8 cellular contexts compared by ENCODE assay signal in the genomic region with DNA sequence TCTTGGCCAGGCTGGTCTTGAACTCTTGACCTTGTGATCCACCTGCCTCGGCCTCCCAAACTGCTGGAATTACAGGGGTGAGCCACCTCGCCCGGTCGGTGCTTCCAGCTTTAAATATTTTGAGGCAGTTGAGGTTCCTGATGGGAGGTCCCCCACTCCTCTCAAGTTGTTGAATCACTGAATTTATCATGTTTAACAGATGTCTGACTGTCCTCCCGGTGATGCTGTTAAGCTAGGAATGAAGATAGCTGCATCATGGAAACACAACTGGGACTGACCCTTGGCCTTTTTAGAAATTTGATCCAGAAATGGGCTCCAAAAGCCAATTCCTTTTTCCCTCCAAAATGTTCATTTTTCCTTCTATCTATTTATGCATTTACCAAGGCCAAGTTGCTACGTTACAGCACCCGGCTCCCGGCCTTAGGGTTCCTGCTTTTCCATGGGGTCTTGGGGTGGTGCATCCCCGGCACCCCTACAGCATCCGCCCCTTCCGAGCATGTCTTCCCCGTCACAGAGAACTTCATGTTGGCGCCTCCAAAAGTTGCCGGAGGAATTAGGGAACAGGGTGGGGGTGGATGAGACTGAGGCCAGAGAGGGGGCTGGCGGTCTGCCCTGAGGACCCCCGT. TPM values are rescaled to one million over a fixed set of nuclear protein-coding genes. Genes with fewer than 3 reads are reported as not detected.
A peak's percentile ranks its signal among the peaks of the same experiment; 100 is the strongest.
DNase-seq lines count a peak whose midpoint lies in the region; ATAC-seq and TF ChIP-seq lines count a peak whose summit lies in the region.

No MANE protein-coding gene starts in this region.

- ATAC-seq in stimulated activated naive CD8-positive, alpha-beta T cell treated with anti-CD3 and anti-CD28 coated beads, Interleukin-15, amount 100 ng/mL, for 72 hours = peak; percentile 49
- ATAC-seq in HG03196 (IDR thresholded peaks at IDR 0.05; ENCODE audit: unreplicated experiment) (no peak), GM18870 (IDR thresholded peaks at IDR 0.05; ENCODE audit: unreplicated experiment) (no peak)

- no peak for DNase-seq in T-helper 2 cell treated with Interferon-gamma antibody and Interleukin-4, amounts not matched to agents 5 μg/mL and 100 μg/mL, for 36 hours (ENCODE audit: low spot score)
- no peak for DNase-seq in T-helper 2 cell
- DNase-seq in SJCRH30 = no peak
- DNase-seq in fibroblast of pulmonary artery (ENCODE audit: low read depth) = no peak
- no peak for DNase-seq in stimulated activated naive CD8-positive, alpha-beta T cell treated with anti-CD3 and anti-CD28 coated beads, Interleukin-15, amount 100 ng/mL, for 72 hours
- DNase-seq in NCI-H69 (lab: John Stamatoyannopoulos, UW) = no peak

- TF ChIP-seq CTCF in fibroblast of pulmonary artery (IDR thresholded peaks at IDR 0.05; ENCODE audit: low read length, missing control alignments) = no peak

- H3K36me3 Mint-ChIP-seq in T-helper 2 cell treated with Interferon-gamma antibody and Interleukin-4, amounts not matched to agents 5 μg/mL and 100 μg/mL, for 36 hours (ENCODE audit: low read depth) = peaks cover 5% of the 10 kb centered on the region

- peaks cover 4% of the 10 kb centered on the region for H3K27me3 Mint-ChIP-seq in T-helper 2 cell treated with Interferon-gamma antibody and Interleukin-4, amounts not matched to agents 5 μg/mL and 100 μg/mL, for 36 hours (ENCODE audit: low read depth)
- H3K27me3 Mint-ChIP-seq in stimulated activated naive CD8-positive, alpha-beta T cell treated with anti-CD3 and anti-CD28 coated beads, Interleukin-15, amount 100 ng/mL, for 72 hours = no peaks in the 10 kb centered on the region

- H3K36me3 ChIP-seq in SJCRH30 = 0 out of 2 replicates have a peak, but pooled peaks cover 10% of the 10 kb centered on the region

- H3K27me3 ChIP-seq in SJCRH30 = no peaks in the 10 kb centered on the region

- peak overlapping the region; percentile 91 for H3K4me3 Mint-ChIP-seq in T-helper 2 cell treated with Interferon-gamma antibody and Interleukin-4, amounts not matched to agents 5 μg/mL and 100 μg/mL, for 36 hours
- peak overlapping the region in 1 of 2 donors; percentile 89 for H3K4me3 Mint-ChIP-seq in stimulated activated naive CD8-positive, alpha-beta T cell treated with anti-CD3 and anti-CD28 coated beads, Interleukin-15, amount 100 ng/mL, for 72 hours

- H3K9me3 Mint-ChIP-seq in T-helper 2 cell treated with Interferon-gamma antibody and Interleukin-4, amounts not matched to agents 5 μg/mL and 100 μg/mL, for 36 hours = no peaks in the 10 kb centered on the region
- no peaks in the 10 kb centered on the region for H3K9me3 Mint-ChIP-seq in stimulated activated naive CD8-positive, alpha-beta T cell treated with anti-CD3 and anti-CD28 coated beads, Interleukin-15, amount 100 ng/mL, for 72 hours

- peaks cover 9% of the 10 kb centered on the region for H3K4me1 Mint-ChIP-seq in T-helper 2 cell treated with Interferon-gamma antibody and Interleukin-4, amounts not matched to agents 5 μg/mL and 100 μg/mL, for 36 hours (ENCODE audit: low read depth)
- H3K4me1 Mint-ChIP-seq in stimulated activated naive CD8-positive, alpha-beta T cell treated with anti-CD3 and anti-CD28 coated beads, Interleukin-15, amount 100 ng/mL, for 72 hours = peaks cover 28% of the 10 kb centered on the region

- H3K4me3 ChIP-seq in SJCRH30 (peak overlapping the region; percentile 61), fibroblast of pulmonary artery (replicated peaks; ENCODE audit: low read depth, low read length) (peak overlapping the region; percentile 58)

- H3K27ac Mint-ChIP-seq in T-helper 2 cell treated with Interferon-gamma antibody and Interleukin-4, amounts not matched to agents 5 μg/mL and 100 μg/mL, for 36 hours = peak overlapping the region; percentile 15
- peak overlapping the region in 1 of 2 donors; percentile 99 for H3K27ac Mint-ChIP-seq in stimulated activated naive CD8-positive, alpha-beta T cell treated with anti-CD3 and anti-CD28 coated beads, Interleukin-15, amount 100 ng/mL, for 72 hours

- no peaks in the 10 kb centered on the region for H3K9me3 ChIP-seq in SJCRH30 (replicated peaks)

- H3K4me1 ChIP-seq in SJCRH30 = peaks cover 12% of the 10 kb centered on the region

- peak overlapping the region; percentile 58 for H3K27ac ChIP-seq in SJCRH30

RNA-seq across cellular contexts. Expression of a gene that starts 43.9 kb away (rescaled TPM):
- 0.99 and 1.3 TPM in 2 replicates for total RNA-seq in SJCRH30 (2014; rRNA removed; shearing (Covaris generic))
